Comparison of ENCODE assay signal across 14 cellular contexts in the genomic region with DNA sequence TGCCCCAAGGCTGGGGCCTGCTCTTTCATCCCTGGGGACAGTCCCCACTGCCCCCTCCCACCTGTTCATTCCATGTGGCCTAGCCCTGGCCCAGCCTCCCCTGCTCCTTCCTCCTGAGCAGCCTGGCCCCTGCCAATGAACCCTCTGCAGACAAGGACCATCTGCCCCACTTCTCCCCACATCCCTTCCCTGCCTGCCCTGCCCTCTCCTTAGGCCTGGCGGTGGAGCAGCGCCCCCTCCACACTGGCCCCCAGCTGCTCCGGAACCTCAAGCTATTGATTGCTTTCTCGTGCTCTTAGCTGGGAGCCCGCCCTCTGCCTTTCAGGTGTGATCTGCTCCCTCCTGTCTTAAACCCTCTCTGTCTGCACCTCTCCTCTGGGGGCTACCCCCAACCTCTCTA.
"Had no signal": no experiment of that assay in that cellular context is flagged by ENCODE, and none has a peak within 500 bp of the region (broad histone marks: within the 10 kb centered on the region; RNA-seq: fewer than 3 reads in every experiment).

No MANE protein-coding gene starts in this region.

- H3K27me3 Mint-ChIP-seq: activated CD8-positive, alpha-beta T cell treated with anti-CD3 and anti-CD28 coated beads for 36 hours; activated naive CD8-positive, alpha-beta T cell treated with anti-CD3 and anti-CD28 coated beads, Interleukin-2, amount 50 U/mL, for 24 hours; effector memory CD8-positive, alpha-beta T cell had no signal

- ATAC-seq: activated CD8-positive, alpha-beta T cell treated with anti-CD3 and anti-CD28 coated beads for 36 hours; activated naive CD8-positive, alpha-beta T cell treated with anti-CD3 and anti-CD28 coated beads, Interleukin-2, amount 50 U/mL, for 24 hours; effector memory CD8-positive, alpha-beta T cell; pancreas had no signal

- H3K9me3 Mint-ChIP-seq: activated CD8-positive, alpha-beta T cell treated with anti-CD3 and anti-CD28 coated beads for 36 hours; activated naive CD8-positive, alpha-beta T cell treated with anti-CD3 and anti-CD28 coated beads, Interleukin-2, amount 50 U/mL, for 24 hours; effector memory CD8-positive, alpha-beta T cell; nephron progenitor cell had no signal

- DNase-seq: activated CD4-positive, alpha-beta T cell treated with anti-CD3 and anti-CD28 coated beads for 1 hour; activated CD8-positive, alpha-beta memory T cell treated with anti-CD3 and anti-CD28 coated beads, Interleukin-2, amount 50 U/mL, for 4 hours; activated CD8-positive, alpha-beta T cell treated with anti-CD3 and anti-CD28 coated beads for 36 hours; activated naive CD4-positive, alpha-beta T cell treated with Interleukin-2 at 50 U/mL for 16 hours; activated naive CD8-positive, alpha-beta T cell treated with anti-CD3 and anti-CD28 coated beads, Interleukin-2, amount 50 U/mL, for 24 hours; caudate nucleus; cortex of kidney; effector memory CD8-positive, alpha-beta T cell; hypothalamus; kidney glomerular epithelial cell; mesendoderm; nephron progenitor cell; T-helper 9 cell had no signal

- H3K4me1 Mint-ChIP-seq: activated naive CD8-positive, alpha-beta T cell treated with anti-CD3 and anti-CD28 coated beads, Interleukin-2, amount 50 U/mL, for 24 hours had no signal

- H3K27ac Mint-ChIP-seq: activated CD8-positive, alpha-beta T cell treated with anti-CD3 and anti-CD28 coated beads for 36 hours; activated naive CD8-positive, alpha-beta T cell treated with anti-CD3 and anti-CD28 coated beads, Interleukin-2, amount 50 U/mL, for 24 hours; nephron progenitor cell had no signal

- H3K4me3 Mint-ChIP-seq: activated CD8-positive, alpha-beta T cell treated with anti-CD3 and anti-CD28 coated beads for 36 hours; activated naive CD8-positive, alpha-beta T cell treated with anti-CD3 and anti-CD28 coated beads, Interleukin-2, amount 50 U/mL, for 24 hours; effector memory CD8-positive, alpha-beta T cell; nephron progenitor cell had no signal
